ENCODE assay signal across 8 cellular contexts in genomic region chr17:58666858-58667267, GRCh38. TPM values are rescaled to one million over a fixed set of nuclear protein-coding genes. Genes with fewer than 3 reads are reported as not detected.
A peak's percentile ranks its signal among the peaks of the same experiment; 100 is the strongest.
DNase-seq lines count a peak whose midpoint lies in the region; ATAC-seq, FAIRE-seq and TF ChIP-seq lines count a peak whose summit lies in the region.

No MANE protein-coding gene starts in this region.

- DNase-seq in GM12891 (ENCODE audit: insufficient read length, low spot score) (no peak), RWPE2 (ENCODE audit: low spot score) (peak; percentile 93), body of pancreas (peak; percentile 62 to 73 (median 71)), HepG2 (ENCODE audit: low spot score) (no peak), stomach (peak; percentile 74), islet precursor cell (no peak), ecto neural progenitor cell (ENCODE audit: low spot score) (no peak)
- DNase-seq in NK-92 treated with Interleukin-12 subunit alpha and Interleukin-12 subunit beta, amount 100 ng/mL, for 24 hours (lab: John Stamatoyannopoulos, UW): no peak

- in situ Hi-C loops in HepG2 (cut with HindIII; ENCODE audit: extremely low pct_ligation_motif_present, low pct_unique_long_range_greater_than_20kb): no loop called here

- FAIRE-seq in GM12891 (lab: Jason Lieb, UNC): peak; percentile 16
- FAIRE-seq in HepG2 (lab: Jason Lieb, UNC): no peak

- 45 to 52% methylated on average over 19 of the region's 19 CpGs for WGBS in body of pancreas, 2 donors
- WGBS in HepG2 (ENCODE audit: low lambda C conversion rate): 72% methylated on average over 19 of the region's 19 CpGs
- 35 to 57% (median 47%) methylated on average over 19 of the region's 19 CpGs for WGBS in stomach, 5 donors

- H3K27me3 ChIP-seq in RWPE2 (ENCODE audit: insufficient read depth, poor library complexity, severe bottlenecking): no peaks in the 10 kb centered on the region
- H3K27me3 ChIP-seq in body of pancreas: no peaks in the 10 kb centered on the region
- H3K27me3 ChIP-seq in HepG2 (ENCODE audit: control insufficient read depth in 1 of 2, insufficient read depth in 2 of 2, low read length in 2 of 2): no peaks in the 10 kb centered on the region; a peak in 1 of 5 replicates
- H3K27me3 ChIP-seq in stomach: no peaks in the 10 kb centered on the region

- H3K79me2 ChIP-seq in HepG2 (ENCODE audit: insufficient read depth, low read length): no peaks in the 10 kb centered on the region

- H2AFZ ChIP-seq in HepG2 (ENCODE audit: low read length): no peak overlapping the region

- H3K36me3 ChIP-seq in RWPE2 (ENCODE audit: low read depth) (no peaks in the 10 kb centered on the region), body of pancreas (replicated peaks in 1 of 2; ENCODE audit: insufficient read depth in 1 of 2, low read depth in 2 of 2) (no peaks in the 10 kb centered on the region), HepG2 (replicated peaks in 1 of 2; ENCODE audit: control insufficient read depth in 1 of 2, insufficient read depth in 2 of 2, low read length in 2 of 2) (no peaks in the 10 kb centered on the region), stomach (no peaks in the 10 kb centered on the region)

- TF ChIP-seq CTCF in RWPE2 (IDR thresholded peaks at IDR 0.05; ENCODE audit: poor library complexity, severe bottlenecking) (no peak), body of pancreas (IDR thresholded peaks at IDR 0.05) (no peak), HepG2 (CRISPR knock-in tag; IDR thresholded peaks at IDR 0.05) (no peak), stomach (IDR thresholded peaks at IDR 0.05) (no peak)

- intact Hi-C loops in body of pancreas (cut with DNase I): no loop called here
- intact Hi-C loops in HepG2 (cut with micrococcal nuclease; ENCODE audit: unreplicated experiment): no loop called here
- intact Hi-C loops in stomach (cut with DNase I; ENCODE audit: low total_unique reads): no loop called here

- H3K27ac ChIP-seq in RWPE2 (ENCODE audit: poor library complexity, severe bottlenecking) (peak overlapping the region; percentile 39), body of pancreas (peak overlapping the region in 2 of 4 donors; percentile 3 to 18), HepG2 (ENCODE audit: extremely low read length, insufficient read depth, low read length) (no peak overlapping the region), stomach (peak overlapping the region in 4 of 5 donors; percentile 19 to 60 (median 42))

- POLR2A ChIA-PET in HepG2 (lab: Yijun Ruan, JAX): interaction anchor here (2.0 kb wide), 1 partner anchor 35 kb away, joined by 5 read pairs; no protein-coding TSS in a partner anchor

- no TSS peak for BruUV-seq in HepG2 (replicated peaks; lab: Mats Ljungman, UMichigan)

- H3K4me1 ChIP-seq in RWPE2 (ENCODE audit: insufficient read depth, poor library complexity, severe bottlenecking): peaks cover 16% of the 10 kb centered on the region
- H3K4me1 ChIP-seq in body of pancreas: no peaks in the 10 kb centered on the region
- H3K4me1 ChIP-seq in HepG2 (ENCODE audit: insufficient read depth, low read length): peaks cover 10% of the 10 kb centered on the region
- no peaks in the 10 kb centered on the region for H3K4me1 ChIP-seq in stomach

- H3K9me3 ChIP-seq in RWPE2 (ENCODE audit: severe bottlenecking) (no peaks in the 10 kb centered on the region), body of pancreas (no peaks in the 10 kb centered on the region), HepG2 (ENCODE audit: low read length) (no peaks in the 10 kb centered on the region), stomach (no peaks in the 10 kb centered on the region)

- H3K4me2 ChIP-seq in HepG2 (ENCODE audit: low read depth, low read length): no peak overlapping the region

- H3K9ac ChIP-seq in HepG2 (ENCODE audit: insufficient read depth, low read depth, low read length): no peak overlapping the region

- H4K20me1 ChIP-seq in HepG2 (ENCODE audit: insufficient read depth, low read length): no peaks in the 10 kb centered on the region

- TF ChIP-seq POLR2A in GM12891 (IDR thresholded peaks at IDR 0.05; ENCODE audit: low read depth, low read length): no peak
- peak in 1 of 3 donors; percentile 9 for TF ChIP-seq POLR2A in body of pancreas (IDR thresholded peaks at IDR 0.05)
- TF ChIP-seq POLR2A in HepG2 (IDR thresholded peaks at IDR 0.05; ENCODE audit: insufficient read depth in 1 of 2, low read depth in 2 of 2, low read length in 2 of 2): no peak
- TF ChIP-seq POLR2A in stomach (IDR thresholded peaks at IDR 0.05): no peak

- H3K4me3 ChIP-seq in RWPE2 (ENCODE audit: severe bottlenecking) (peak overlapping the region; percentile 23), body of pancreas (no peak overlapping the region), HepG2 (replicated peaks in 1 of 3; ENCODE audit: insufficient read depth in 1 of 3, low read depth in 2 of 3, low read length in 3 of 3) (no peak overlapping the region), stomach (peak overlapping the region in 2 of 4 donors; percentile 29 to 35)

- CTCF ChIA-PET in HepG2 (lab: Yijun Ruan, JAX; ENCODE audit: low intra/inter-chr PET ratio, low total read pairs): no interaction called here

- TF ChIP-seq RAD21 in HepG2 (CRISPR knock-in tag; IDR thresholded peaks at IDR 0.05): no peak

- TF ChIP-seq EP300 in HepG2 (IDR thresholded peaks at IDR 0.05; ENCODE audit: low read depth in 2 of 2, low read length in 2 of 2) (no peak), HepG2 (CRISPR knock-in tag; IDR thresholded peaks at IDR 0.05; ENCODE audit: borderline replicate concordance) (no peak), stomach (IDR thresholded peaks at IDR 0.05) (peak; percentile 60)

- ATAC-seq in RWPE2 (ENCODE audit: low read depth): peak; percentile 73
- peak; percentile 76 for ATAC-seq in body of pancreas
- no peak for ATAC-seq in HepG2

TF ChIP-seq in GM12891, 5 proteins besides CTCF, POLR2A, EP300 and RAD21 (continues in another document):
- TF ChIP-seq TAF1 (IDR thresholded peaks at IDR 0.05; ENCODE audit: low read depth, low read length): no peak

TF ChIP-seq in HepG2, 621 proteins besides CTCF, POLR2A, EP300 and RAD21 (continues in another document):
- TF ChIP-seq KDM4B (CRISPR knock-in tag; IDR thresholded peaks at IDR 0.05) (no peak), CREB1 (IDR thresholded peaks at IDR 0.05) (peak; percentile 88), CREB1 (CRISPR knock-in tag; IDR thresholded peaks at IDR 0.05) (no peak)

RNA-seq across cellular contexts. Expression of gene TEX14, which starts 25.0 kb away (rescaled TPM):
- polyA plus RNA-seq in GM12891 (2012; ENCODE audit: low read depth, missing spikeins): 1.6 TPM
- total RNA-seq in body of pancreas (under 1 TPM in 1 of 2 donors, not detected in 1; 0.26 TPM), HepG2 (2016; rRNA removed; fragmentation: Illumina TruSeq; extraction: Trizol) (0.07 TPM in 1 of 2 replicates, not detected in the other), stomach (not detected)
- not detected in 2 replicates for total RNA-seq in HepG2 (2016; cell fraction: cytosol; rRNA removed; fragmentation: Illumina TruSeq; extraction: Trizol; ENCODE audit: low read depth)
- not detected in 2 replicates for total RNA-seq in HepG2 (2016; cell fraction: insoluble cytoplasmic fraction; rRNA removed; fragmentation: Illumina TruSeq; extraction: Trizol)
- not detected in 2 replicates for total RNA-seq in HepG2 (2016; cell fraction: membrane; rRNA removed; fragmentation: Illumina TruSeq; extraction: Trizol)
- 0.06 TPM in 1 of 2 replicates, not detected in the other for total RNA-seq in HepG2 (2016; cell fraction: nucleus; rRNA removed; fragmentation: Illumina TruSeq; extraction: Trizol)
- polyA plus RNA-seq in HepG2 (2011; rRNA removed) (0.03 and 0.04 TPM in 2 replicates), stomach (under 1 TPM in 2 of 3 donors, not detected in 1; 0.03 to 0.06 TPM)
- 0.01 and 0.03 TPM in 2 replicates for polyA plus RNA-seq in HepG2 (2011; cell fraction: cytosol; rRNA removed)
- 0.09 and 0.11 TPM in 2 replicates for polyA plus RNA-seq in HepG2 (2011; cell fraction: nucleus; rRNA removed)
- polyA plus RNA-seq in HepG2 (2012): 0.08 TPM in 1 of 2 replicates, not detected in the other
- not detected in 2 replicates for polyA plus RNA-seq in HepG2 (2016; cell fraction: cytosol; fragmentation: Illumina TruSeq; extraction: Trizol; ENCODE audit: low read depth)
- not detected in 2 replicates for polyA plus RNA-seq in HepG2 (2016; cell fraction: insoluble cytoplasmic fraction; fragmentation: Illumina TruSeq; extraction: Trizol; ENCODE audit: low read depth)
- polyA plus RNA-seq in HepG2 (2016; cell fraction: membrane; fragmentation: Illumina TruSeq; extraction: Trizol; ENCODE audit: low read depth): not detected in 2 replicates
- polyA plus RNA-seq in HepG2 (2016; cell fraction: nucleus; fragmentation: Illumina TruSeq; extraction: Trizol; ENCODE audit: insufficient read depth, low read depth): not detected in 2 replicates
- polyA minus RNA-seq in HepG2 (2011; rRNA and poly(A)+ RNA removed; ENCODE audit: low replicate concordance): 0.02 and 0.04 TPM in 2 replicates
- polyA minus RNA-seq in HepG2 (2011; cell fraction: cytosol; rRNA and poly(A)+ RNA removed): not detected in 2 replicates
- 0.12 and 0.26 TPM in 2 replicates for polyA minus RNA-seq in HepG2 (2011; cell fraction: nucleus; rRNA and poly(A)+ RNA removed)

RNA-seq across cellular contexts. Expression of gene RAD51C, which starts 25.5 kb away (rescaled TPM):
- polyA plus RNA-seq in GM12891 (2012; ENCODE audit: low read depth, missing spikeins): 72.4 TPM
- total RNA-seq in body of pancreas (10 to 100 TPM in 1 of 2 donors, 1 to 10 TPM in 1; 3.3 to 13.2 TPM), HepG2 (2016; rRNA removed; fragmentation: Illumina TruSeq; extraction: Trizol) (106 and 151 TPM in 2 replicates), stomach (10 to 100 TPM in 3 of 5 donors, 1 to 10 TPM in 1, not detected in 1; 1.2 to 44.6 (median 23.7) TPM)
- total RNA-seq in HepG2 (2016; cell fraction: cytosol; rRNA removed; fragmentation: Illumina TruSeq; extraction: Trizol; ENCODE audit: low read depth): 50.0 and 53.5 TPM in 2 replicates
- 110 and 163 TPM in 2 replicates for total RNA-seq in HepG2 (2016; cell fraction: insoluble cytoplasmic fraction; rRNA removed; fragmentation: Illumina TruSeq; extraction: Trizol)
- 68.8 and 79.6 TPM in 2 replicates for total RNA-seq in HepG2 (2016; cell fraction: membrane; rRNA removed; fragmentation: Illumina TruSeq; extraction: Trizol)
- total RNA-seq in HepG2 (2016; cell fraction: nucleus; rRNA removed; fragmentation: Illumina TruSeq; extraction: Trizol): 50.4 and 54.3 TPM in 2 replicates
- polyA plus RNA-seq in HepG2 (2011; rRNA removed) (27.3 and 38.5 TPM in 2 replicates), stomach (10 to 100 TPM; 13.7 to 22.9 (median 21.5) TPM)
- polyA plus RNA-seq in HepG2 (2011; cell fraction: cytosol; rRNA removed): 23.1 and 25.8 TPM in 2 replicates
- polyA plus RNA-seq in HepG2 (2011; cell fraction: nucleus; rRNA removed): 8.0 and 12.1 TPM in 2 replicates
- polyA plus RNA-seq in HepG2 (2012): 34.0 and 48.5 TPM in 2 replicates
- polyA plus RNA-seq in HepG2 (2016; cell fraction: cytosol; fragmentation: Illumina TruSeq; extraction: Trizol; ENCODE audit: low read depth): 57.5 and 61.7 TPM in 2 replicates
- 139 and 168 TPM in 2 replicates for polyA plus RNA-seq in HepG2 (2016; cell fraction: insoluble cytoplasmic fraction; fragmentation: Illumina TruSeq; extraction: Trizol; ENCODE audit: low read depth)
- polyA plus RNA-seq in HepG2 (2016; cell fraction: membrane; fragmentation: Illumina TruSeq; extraction: Trizol; ENCODE audit: low read depth): 63.2 and 65.8 TPM in 2 replicates
- 70.5 and 75.0 TPM in 2 replicates for polyA plus RNA-seq in HepG2 (2016; cell fraction: nucleus; fragmentation: Illumina TruSeq; extraction: Trizol; ENCODE audit: insufficient read depth, low read depth)
- 6.8 and 14.3 TPM in 2 replicates for polyA minus RNA-seq in HepG2 (2011; rRNA and poly(A)+ RNA removed; ENCODE audit: low replicate concordance)
- 7.0 and 7.6 TPM in 2 replicates for polyA minus RNA-seq in HepG2 (2011; cell fraction: cytosol; rRNA and poly(A)+ RNA removed)
- polyA minus RNA-seq in HepG2 (2011; cell fraction: nucleus; rRNA and poly(A)+ RNA removed): 19.2 and 27.5 TPM in 2 replicates

Comparison
In these comparisons a context has a peak if more than half of its experiments do, and no peak if none do; other contexts are left out.
1. DNase-seq: peak in RWPE2 (single experiment), body of pancreas (4 of 4) and stomach (single experiment); none in GM12891 (single experiment), HepG2 (single experiment), islet precursor cell (single experiment), ecto neural progenitor cell (single experiment) and NK-92 treated with Interleukin-12 subunit alpha and Interleukin-12 subunit beta, amount 100 ng/mL, for 24 hours (single experiment).